ENCODE assay signal across 1 cellular context in genomic region chr16:58426960-58427359, GRCh38.
TF ChIP-seq lines count a peak whose summit lies in the region.

No MANE protein-coding gene starts in this region.

TF ChIP-seq in HEK293, 187 proteins besides CTCF, POLR2A, EP300 and RAD21 (continued from another document):
- TF ChIP-seq, protein P1, sequence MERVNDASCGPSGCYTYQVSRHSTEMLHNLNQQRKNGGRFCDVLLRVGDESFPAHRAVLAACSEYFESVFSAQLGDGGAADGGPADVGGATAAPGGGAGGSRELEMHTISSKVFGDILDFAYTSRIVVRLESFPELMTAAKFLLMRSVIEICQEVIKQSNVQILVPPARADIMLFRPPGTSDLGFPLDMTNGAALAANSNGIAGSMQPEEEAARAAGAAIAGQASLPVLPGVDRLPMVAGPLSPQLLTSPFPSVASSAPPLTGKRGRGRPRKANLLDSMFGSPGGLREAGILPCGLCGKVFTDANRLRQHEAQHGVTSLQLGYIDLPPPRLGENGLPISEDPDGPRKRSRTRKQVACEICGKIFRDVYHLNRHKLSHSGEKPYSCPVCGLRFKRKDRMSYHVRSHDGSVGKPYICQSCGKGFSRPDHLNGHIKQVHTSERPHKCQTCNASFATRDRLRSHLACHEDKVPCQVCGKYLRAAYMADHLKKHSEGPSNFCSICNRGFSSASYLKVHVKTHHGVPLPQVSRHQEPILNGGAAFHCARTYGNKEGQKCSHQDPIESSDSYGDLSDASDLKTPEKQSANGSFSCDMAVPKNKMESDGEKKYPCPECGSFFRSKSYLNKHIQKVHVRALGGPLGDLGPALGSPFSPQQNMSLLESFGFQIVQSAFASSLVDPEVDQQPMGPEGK (tag by site-specific recombination; IDR thresholded peaks at IDR 0.05), result no peak
- TF ChIP-seq ZNF488 (tag by site-specific recombination; IDR thresholded peaks at IDR 0.05) (no peak), REPIN1 (tag by site-specific recombination; IDR thresholded peaks at IDR 0.05; ENCODE audit: low read depth) (no peak), ZFP3 (tag by site-specific recombination; IDR thresholded peaks at IDR 0.05; ENCODE audit: low read depth) (no peak), ZNF544 (tag by site-specific recombination; IDR thresholded peaks at IDR 0.05) (no peak), ZNF658 (tag by site-specific recombination; IDR thresholded peaks at IDR 0.05) (no peak), ZNF24 (tag by site-specific recombination; IDR thresholded peaks at IDR 0.05) (no peak), ZNF518A (tag by site-specific recombination; conservative IDR thresholded peaks at IDR 0.05; ENCODE audit: low read depth) (no peak), YY1 (tag by site-specific recombination; IDR thresholded peaks at IDR 0.05) (no peak), ZNF548 (tag by site-specific recombination; IDR thresholded peaks at IDR 0.05) (no peak), PRDM1 (tag by site-specific recombination; IDR thresholded peaks at IDR 0.05) (peak; percentile 71; the same call in 1 of the 2 replicates), KLF10 (tag by site-specific recombination; IDR thresholded peaks at IDR 0.05) (no peak), ZSCAN4 (tag by site-specific recombination; IDR thresholded peaks at IDR 0.05) (no peak), SCRT2 (tag by site-specific recombination; IDR thresholded peaks at IDR 0.05) (peak; percentile 52), ZNF23 (tag by site-specific recombination; IDR thresholded peaks at IDR 0.05; ENCODE audit: borderline replicate concordance) (no peak), ZNF830 (tag by site-specific recombination; IDR thresholded peaks at IDR 0.05; ENCODE audit: low read depth) (no peak), ZBTB1 (tag by site-specific recombination; IDR thresholded peaks at IDR 0.05) (no peak), GLIS1 (tag by site-specific recombination; IDR thresholded peaks at IDR 0.05) (no peak), ZNF561 (tag by site-specific recombination; IDR thresholded peaks at IDR 0.05; ENCODE audit: borderline replicate concordance) (no peak), ZNF366 (tag by site-specific recombination; conservative IDR thresholded peaks at IDR 0.05) (peak; percentile 44), ZNF510 (tag by site-specific recombination; IDR thresholded peaks at IDR 0.05; ENCODE audit: insufficient replicate concordance) (no peak), ZNF248 (tag by site-specific recombination; IDR thresholded peaks at IDR 0.05) (no peak), ZNF513 (tag by site-specific recombination; IDR thresholded peaks at IDR 0.05) (no peak), ZNF843 (tag by site-specific recombination; IDR thresholded peaks at IDR 0.05) (no peak), ZIC2 (tag by site-specific recombination; IDR thresholded peaks at IDR 0.05) (peak; percentile 39; the same call in 1 of the 2 replicates), ZBTB20 (tag by site-specific recombination; IDR thresholded peaks at IDR 0.05) (no peak)
- TF ChIP-seq, protein P2, sequence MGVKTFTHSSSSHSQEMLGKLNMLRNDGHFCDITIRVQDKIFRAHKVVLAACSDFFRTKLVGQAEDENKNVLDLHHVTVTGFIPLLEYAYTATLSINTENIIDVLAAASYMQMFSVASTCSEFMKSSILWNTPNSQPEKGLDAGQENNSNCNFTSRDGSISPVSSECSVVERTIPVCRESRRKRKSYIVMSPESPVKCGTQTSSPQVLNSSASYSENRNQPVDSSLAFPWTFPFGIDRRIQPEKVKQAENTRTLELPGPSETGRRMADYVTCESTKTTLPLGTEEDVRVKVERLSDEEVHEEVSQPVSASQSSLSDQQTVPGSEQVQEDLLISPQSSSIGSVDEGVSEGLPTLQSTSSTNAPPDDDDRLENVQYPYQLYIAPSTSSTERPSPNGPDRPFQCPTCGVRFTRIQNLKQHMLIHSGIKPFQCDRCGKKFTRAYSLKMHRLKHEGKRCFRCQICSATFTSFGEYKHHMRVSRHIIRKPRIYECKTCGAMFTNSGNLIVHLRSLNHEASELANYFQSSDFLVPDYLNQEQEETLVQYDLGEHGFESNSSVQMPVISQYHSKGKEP (tag by site-specific recombination; IDR thresholded peaks at IDR 0.05), result no peak
- TF ChIP-seq, protein P3, sequence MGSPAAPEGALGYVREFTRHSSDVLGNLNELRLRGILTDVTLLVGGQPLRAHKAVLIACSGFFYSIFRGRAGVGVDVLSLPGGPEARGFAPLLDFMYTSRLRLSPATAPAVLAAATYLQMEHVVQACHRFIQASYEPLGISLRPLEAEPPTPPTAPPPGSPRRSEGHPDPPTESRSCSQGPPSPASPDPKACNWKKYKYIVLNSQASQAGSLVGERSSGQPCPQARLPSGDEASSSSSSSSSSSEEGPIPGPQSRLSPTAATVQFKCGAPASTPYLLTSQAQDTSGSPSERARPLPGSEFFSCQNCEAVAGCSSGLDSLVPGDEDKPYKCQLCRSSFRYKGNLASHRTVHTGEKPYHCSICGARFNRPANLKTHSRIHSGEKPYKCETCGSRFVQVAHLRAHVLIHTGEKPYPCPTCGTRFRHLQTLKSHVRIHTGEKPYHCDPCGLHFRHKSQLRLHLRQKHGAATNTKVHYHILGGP (tag by site-specific recombination; IDR thresholded peaks at IDR 0.05), result no peak
